In genomic region chrX:1292581-1293310, GRCh38 we compare ENCODE assay signal across 2 cellular contexts.
TF ChIP-seq lines count a peak whose summit lies in the region.

No MANE protein-coding gene starts in this region.

TF ChIP-seq in HepG2, 621 proteins besides CTCF, POLR2A, EP300 and RAD21:
- TF ChIP-seq ZNF333 (CRISPR knock-in tag; IDR thresholded peaks at IDR 0.05; ENCODE audit: borderline replicate concordance) (no peak), CREB3 (CRISPR knock-in tag; IDR thresholded peaks at IDR 0.05) (no peak), BCLAF1 (IDR thresholded peaks at IDR 0.05) (no peak), CSRNP2 (CRISPR knock-in tag; conservative IDR thresholded peaks at IDR 0.05; ENCODE audit: low read depth) (no peak), MED8 (CRISPR knock-in tag; IDR thresholded peaks at IDR 0.05; ENCODE audit: insufficient replicate concordance) (no peak), THAP11 (CRISPR knock-in tag; IDR thresholded peaks at IDR 0.05) (no peak), THAP7 (CRISPR knock-in tag; IDR thresholded peaks at IDR 0.05) (no peak), SMYD3 (CRISPR knock-in tag; IDR thresholded peaks at IDR 0.05) (no peak), NONO (IDR thresholded peaks at IDR 0.05) (no peak), NONO (CRISPR knock-in tag; conservative IDR thresholded peaks at IDR 0.05) (no peak), ZNF18 (CRISPR knock-in tag; IDR thresholded peaks at IDR 0.05; ENCODE audit: insufficient replicate concordance) (no peak), KLF6 (CRISPR knock-in tag; IDR thresholded peaks at IDR 0.05) (no peak), MAFG (CRISPR knock-in tag; IDR thresholded peaks at IDR 0.05) (no peak), ZSCAN12 (CRISPR knock-in tag; IDR thresholded peaks at IDR 0.05) (no peak)

TF ChIP-seq in GM12878, 131 proteins besides CTCF, POLR2A, EP300 and RAD21:
- TF ChIP-seq ATF7 (IDR thresholded peaks at IDR 0.05; ENCODE audit: low read depth) (no peak), SPI1 (IDR thresholded peaks at IDR 0.05; ENCODE audit: borderline replicate concordance, insufficient read depth, low read depth, low read length) (no peak), MEF2B (IDR thresholded peaks at IDR 0.05; ENCODE audit: partially characterized antibody, poor library complexity, severe bottlenecking) (peak; percentile 25), CBX5 (IDR thresholded peaks at IDR 0.05; ENCODE audit: low read depth) (no peak), NR2C2 (IDR thresholded peaks at IDR 0.05; ENCODE audit: borderline replicate concordance, control insufficient read depth, insufficient read length, low read depth) (no peak)
TF ChIP-seq in GM12878: peak in this region for 1.
